Comparison of ENCODE assay signal across 1 cellular context in genomic region chr19:18415177-18415867, GRCh38.
TF ChIP-seq lines count a peak whose summit lies in the region.

No MANE protein-coding gene starts in this region.

TF ChIP-seq in GM12878, 131 proteins besides CTCF, POLR2A, EP300 and RAD21 (continued from another document):
- TF ChIP-seq, protein P1, sequence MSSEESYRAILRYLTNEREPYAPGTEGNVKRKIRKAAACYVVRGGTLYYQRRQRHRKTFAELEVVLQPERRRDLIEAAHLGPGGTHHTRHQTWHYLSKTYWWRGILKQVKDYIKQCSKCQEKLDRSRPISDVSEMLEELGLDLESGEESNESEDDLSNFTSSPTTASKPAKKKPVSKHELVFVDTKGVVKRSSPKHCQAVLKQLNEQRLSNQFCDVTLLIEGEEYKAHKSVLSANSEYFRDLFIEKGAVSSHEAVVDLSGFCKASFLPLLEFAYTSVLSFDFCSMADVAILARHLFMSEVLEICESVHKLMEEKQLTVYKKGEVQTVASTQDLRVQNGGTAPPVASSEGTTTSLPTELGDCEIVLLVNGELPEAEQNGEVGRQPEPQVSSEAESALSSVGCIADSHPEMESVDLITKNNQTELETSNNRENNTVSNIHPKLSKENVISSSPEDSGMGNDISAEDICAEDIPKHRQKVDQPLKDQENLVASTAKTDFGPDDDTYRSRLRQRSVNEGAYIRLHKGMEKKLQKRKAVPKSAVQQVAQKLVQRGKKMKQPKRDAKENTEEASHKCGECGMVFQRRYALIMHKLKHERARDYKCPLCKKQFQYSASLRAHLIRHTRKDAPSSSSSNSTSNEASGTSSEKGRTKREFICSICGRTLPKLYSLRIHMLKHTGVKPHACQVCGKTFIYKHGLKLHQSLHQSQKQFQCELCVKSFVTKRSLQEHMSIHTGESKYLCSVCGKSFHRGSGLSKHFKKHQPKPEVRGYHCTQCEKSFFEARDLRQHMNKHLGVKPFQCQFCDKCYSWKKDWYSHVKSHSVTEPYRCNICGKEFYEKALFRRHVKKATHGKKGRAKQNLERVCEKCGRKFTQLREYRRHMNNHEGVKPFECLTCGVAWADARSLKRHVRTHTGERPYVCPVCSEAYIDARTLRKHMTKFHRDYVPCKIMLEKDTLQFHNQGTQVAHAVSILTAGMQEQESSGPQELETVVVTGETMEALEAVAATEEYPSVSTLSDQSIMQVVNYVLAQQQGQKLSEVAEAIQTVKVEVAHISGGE (CRISPR knock-in tag; IDR thresholded peaks at IDR 0.05), result no peak
- no peak for TF ChIP-seq RBBP5 (conservative IDR thresholded peaks at IDR 0.05)
- TF ChIP-seq ESRRA (IDR thresholded peaks at IDR 0.05; ENCODE audit: low read length), result no peak
- TF ChIP-seq MYB (IDR thresholded peaks at IDR 0.05; ENCODE audit: borderline replicate concordance, low read depth, low read length), result no peak
- TF ChIP-seq RELB (IDR thresholded peaks at IDR 0.05; ENCODE audit: low read depth), result 0 out of 2 replicates have a peak, but pooled peaks have one; percentile 12
- no peak for TF ChIP-seq IRF4 (IDR thresholded peaks at IDR 0.05; ENCODE audit: low read depth, low read length)
- TF ChIP-seq TAF1 (IDR thresholded peaks at IDR 0.05; ENCODE audit: borderline replicate concordance, low read depth, low read length), result no peak
- TF ChIP-seq SMARCA5 (IDR thresholded peaks at IDR 0.05), result no peak
- no peak for TF ChIP-seq CEBPB (IDR thresholded peaks at IDR 0.05; ENCODE audit: borderline replicate concordance in 1 of 2, low read depth in 2 of 2, low read length in 2 of 2)
- peak; percentile 51 to 63; a peak in 3 of 4 replicates for TF ChIP-seq IKZF2 (IDR thresholded peaks at IDR 0.05)
- peak; percentile 96 for TF ChIP-seq NFXL1 (IDR thresholded peaks at IDR 0.05; ENCODE audit: borderline replicate concordance)
- peak; percentile 48 for TF ChIP-seq ZNF687 (IDR thresholded peaks at IDR 0.05)
- TF ChIP-seq, protein P2, sequence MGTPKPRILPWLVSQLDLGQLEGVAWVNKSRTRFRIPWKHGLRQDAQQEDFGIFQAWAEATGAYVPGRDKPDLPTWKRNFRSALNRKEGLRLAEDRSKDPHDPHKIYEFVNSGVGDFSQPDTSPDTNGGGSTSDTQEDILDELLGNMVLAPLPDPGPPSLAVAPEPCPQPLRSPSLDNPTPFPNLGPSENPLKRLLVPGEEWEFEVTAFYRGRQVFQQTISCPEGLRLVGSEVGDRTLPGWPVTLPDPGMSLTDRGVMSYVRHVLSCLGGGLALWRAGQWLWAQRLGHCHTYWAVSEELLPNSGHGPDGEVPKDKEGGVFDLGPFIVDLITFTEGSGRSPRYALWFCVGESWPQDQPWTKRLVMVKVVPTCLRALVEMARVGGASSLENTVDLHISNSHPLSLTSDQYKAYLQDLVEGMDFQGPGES (IDR thresholded peaks at IDR 0.05), result no peak
- no peak for TF ChIP-seq HCFC1 (IDR thresholded peaks at IDR 0.05; ENCODE audit: low read length)
- 0 out of 2 replicates have a peak, but pooled peaks have one; percentile 8 for TF ChIP-seq MTA2 (IDR thresholded peaks at IDR 0.05; ENCODE audit: low read depth)
- no peak for TF ChIP-seq SIX5 (IDR thresholded peaks at IDR 0.05; ENCODE audit: low read depth, low read length, severe bottlenecking)
- TF ChIP-seq CBX5 (IDR thresholded peaks at IDR 0.05; ENCODE audit: low read depth), result no peak
- TF ChIP-seq DPF2 (IDR thresholded peaks at IDR 0.05), result peak; percentile 58; the same call in 1 of the 2 replicates
- no peak for TF ChIP-seq BACH1 (IDR thresholded peaks at IDR 0.05; ENCODE audit: borderline replicate concordance)
- no peak for TF ChIP-seq ZBTB40 (IDR thresholded peaks at IDR 0.05; ENCODE audit: borderline replicate concordance)
- TF ChIP-seq, protein P3, sequence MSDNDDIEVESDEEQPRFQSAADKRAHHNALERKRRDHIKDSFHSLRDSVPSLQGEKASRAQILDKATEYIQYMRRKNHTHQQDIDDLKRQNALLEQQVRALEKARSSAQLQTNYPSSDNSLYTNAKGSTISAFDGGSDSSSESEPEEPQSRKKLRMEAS (IDR thresholded peaks at IDR 0.05; ENCODE audit: low read depth, low read length), result no peak
- TF ChIP-seq PAX5 (IDR thresholded peaks at IDR 0.05; ENCODE audit: borderline replicate concordance, low read depth, low read length), result no peak
- TF ChIP-seq MLLT1 (IDR thresholded peaks at IDR 0.05), result no peak
- no peak for TF ChIP-seq HDGF (IDR thresholded peaks at IDR 0.05)
- no peak for TF ChIP-seq CREB1 (IDR thresholded peaks at IDR 0.05; ENCODE audit: low read depth)
- peak; percentile 68 for TF ChIP-seq IKZF1 (conservative IDR thresholded peaks at IDR 0.05)
- peak; percentile 77; the same call in 1 of the 2 replicates for TF ChIP-seq EED (IDR thresholded peaks at IDR 0.05; ENCODE audit: low read depth)
- no peak for TF ChIP-seq RAD51 (IDR thresholded peaks at IDR 0.05)
- peak in 1 of 2 experiments; percentile 85; a peak in 2 of 3 replicates for TF ChIP-seq EGR1 (IDR thresholded peaks at IDR 0.05; ENCODE audit: borderline replicate concordance in 1 of 2, low read depth in 2 of 2, low read length in 2 of 2)
- no peak for TF ChIP-seq BHLHE40 (IDR thresholded peaks at IDR 0.05; ENCODE audit: borderline replicate concordance in 1 of 2, low read depth in 2 of 2, low read length in 1 of 2)
- no peak for TF ChIP-seq SIN3A (IDR thresholded peaks at IDR 0.05; ENCODE audit: low read depth, low read length)
- no peak for TF ChIP-seq HDAC2 (IDR thresholded peaks at IDR 0.05)
